ENCODE assay signal across 15 cellular contexts in genomic region chr6:9581155-9581554, GRCh38.
A peak's percentile ranks its signal among the peaks of the same experiment; 100 is the strongest.
DNase-seq lines count a peak whose midpoint lies in the region; ATAC-seq and TF ChIP-seq lines count a peak whose summit lies in the region.
"Had no signal": no experiment of that assay in that cellular context is flagged by ENCODE, and none has a peak within 500 bp of the region (broad histone marks: within the 10 kb centered on the region; RNA-seq: fewer than 3 reads in every experiment).

No MANE protein-coding gene starts in this region.

- intact Hi-C loops in mucosa of descending colon (cut with DNase I, micrococcal nuclease) = no loop called here

- H3K4me3 ChIP-seq in mucosa of descending colon = no peak overlapping the region
- H3K4me3 ChIP-seq: A549, HAP-1 had no signal

- H3K9me3 ChIP-seq in mucosa of descending colon = no peaks in the 10 kb centered on the region
- H3K9me3 ChIP-seq: A549, BE2C, HAP-1 had no signal

- no peak for ATAC-seq in mucosa of descending colon
- ATAC-seq: A549 had no signal

- H3K36me3 ChIP-seq in mucosa of descending colon (ENCODE audit: low read depth) = no peaks in the 10 kb centered on the region
- H3K36me3 ChIP-seq: BE2C, HAP-1 had no signal

- no peaks in the 10 kb centered on the region for H3K4me1 ChIP-seq in mucosa of descending colon (ENCODE audit: low read depth)
- H3K4me1 ChIP-seq: A549, BE2C, HAP-1 had no signal

- TF ChIP-seq CTCF in mucosa of descending colon (IDR thresholded peaks at IDR 0.05) = no peak

- DNase-seq in COR-L47 (lab: John Stamatoyannopoulos, UW) (peak; percentile 36), ELF-1 (ENCODE audit: low read depth, low spot score) (peak; percentile 1), NCI-H146 treated with DMSO at 0.1 percent for 48 hours (lab: John Stamatoyannopoulos, UW; ENCODE audit: unreplicated experiment) (peak; percentile 72), islet precursor cell (peak; percentile 55), mucosa of descending colon (no peak), activated T-cell treated with anti-CD3 and anti-CD28 coated beads for 4 hours (no peak)
- DNase-seq: BE2C; CD4-positive, alpha-beta memory T cell; DMS153; DMS79 treated with DMSO at 0.1 percent for 48 hours; EL; GDM1; GOT3 had no signal

Comparison
In these comparisons a context has a peak if more than half of its experiments do, and no peak if none do; other contexts are left out.
1. DNase-seq: peak in COR-L47 (single experiment), ELF-1 (single experiment), NCI-H146 treated with DMSO at 0.1 percent for 48 hours (single experiment) and islet precursor cell (single experiment); none in mucosa of descending colon (0 of 3) and activated T-cell treated with anti-CD3 and anti-CD28 coated beads for 4 hours (single experiment).